ENCODE assay signal across 12 cellular contexts in the genomic region with DNA sequence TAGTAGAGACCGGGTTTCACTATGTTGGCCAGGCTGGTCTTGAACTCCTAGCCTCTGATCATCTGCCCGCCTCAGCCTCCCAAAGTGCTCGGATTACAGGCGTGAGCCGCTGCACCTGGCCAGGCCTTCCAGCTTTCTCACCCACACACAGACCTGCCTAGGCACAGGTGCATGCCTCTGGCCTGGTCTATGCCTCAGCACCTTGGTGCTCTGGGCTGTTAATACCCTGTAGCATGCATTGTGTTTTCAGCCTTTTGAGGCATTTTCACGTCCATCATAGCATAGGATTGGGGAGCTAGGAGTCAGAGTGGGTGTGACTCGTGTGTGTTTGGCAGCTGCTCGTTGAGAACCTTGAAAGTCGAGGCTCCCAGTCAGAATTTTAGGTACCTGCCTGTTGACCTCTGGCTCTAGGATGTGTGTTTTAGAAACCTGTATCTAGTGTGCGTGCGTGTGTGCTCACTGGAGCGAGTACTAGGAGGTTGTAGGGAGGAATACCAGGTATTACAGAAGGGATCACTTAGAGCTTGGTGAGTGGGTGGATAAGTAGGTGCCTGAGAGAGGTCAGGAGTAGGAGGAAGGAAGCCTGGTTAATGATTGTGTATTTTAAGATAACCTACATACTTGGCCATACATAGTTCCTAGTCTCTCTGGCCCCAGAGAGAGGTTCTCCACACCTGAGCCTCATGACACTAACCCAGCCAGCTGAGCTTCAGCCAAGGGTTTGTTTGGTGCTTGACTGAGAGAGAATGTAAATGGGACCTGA. TPM values are rescaled to one million over a fixed set of nuclear protein-coding genes. Genes with fewer than 3 reads are reported as not detected.
A peak's percentile ranks its signal among the peaks of the same experiment; 100 is the strongest.
DNase-seq lines count a peak whose midpoint lies in the region; ATAC-seq, FAIRE-seq and TF ChIP-seq lines count a peak whose summit lies in the region.
"Had no signal": no experiment of that assay in that cellular context is flagged by ENCODE, and none has a peak within 500 bp of the region (broad histone marks: within the 10 kb centered on the region; RNA-seq: fewer than 3 reads in every experiment).

No MANE protein-coding gene starts in this region.

- H3K4me2 ChIP-seq in OCI-LY7 (ENCODE audit: low read length) (peak overlapping the region; percentile 2; the same call in 1 of the 2 replicates), keratinocyte (ENCODE audit: control insufficient read depth, extremely low read depth, insufficient read depth, low read depth, low read length) (peak overlapping the region; percentile 44)
- H3K4me2 ChIP-seq: smooth muscle cell had no signal

- no peak for ATAC-seq in activated CD4-positive, alpha-beta T cell treated with anti-CD3 and anti-CD28 coated beads for 36 hours
- ATAC-seq in stimulated activated effector memory CD8-positive, alpha-beta T cell treated with anti-CD3 and anti-CD28 coated beads, Interleukin-12 subunit alpha, Interleukin-12 subunit beta, amount 100 ng/mL, for 72 hours, result peak; percentile 19
- ATAC-seq in HG02885 (IDR thresholded peaks at IDR 0.05; ENCODE audit: poor library complexity, unreplicated experiment) (no peak), HG03342 (IDR thresholded peaks at IDR 0.05; ENCODE audit: unreplicated experiment) (no peak)

- H2AFZ ChIP-seq in OCI-LY7 (ENCODE audit: low read length), result no peak overlapping the region
- H2AFZ ChIP-seq in keratinocyte (ENCODE audit: control insufficient read depth, low read length), result no peak overlapping the region

- peaks cover 73% of the 10 kb centered on the region for H3K4me1 Mint-ChIP-seq in activated CD4-positive, alpha-beta T cell treated with anti-CD3 and anti-CD28 coated beads for 36 hours
- H3K4me1 Mint-ChIP-seq in stimulated activated effector memory CD8-positive, alpha-beta T cell treated with anti-CD3 and anti-CD28 coated beads, Interleukin-12 subunit alpha, Interleukin-12 subunit beta, amount 100 ng/mL, for 72 hours, result peaks cover 77% of the 10 kb centered on the region

- no peak for FAIRE-seq in keratinocyte (lab: Jason Lieb, UNC)
- FAIRE-seq: H1 had no signal

- BruUV-seq in OCI-LY7 (replicated peaks; lab: Mats Ljungman, UMichigan), result no TSS peak

- intact Hi-C loops in activated CD4-positive, alpha-beta T cell treated with anti-CD3 and anti-CD28 coated beads for 36 hours (cut with DNase I, micrococcal nuclease), result no loop called here
- intact Hi-C loops in OCI-LY7 (cut with micrococcal nuclease; ENCODE audit: unreplicated experiment), result no loop called here

- no peaks in the 10 kb centered on the region for H3K9me2 ChIP-seq in OCI-LY7 (ENCODE audit: insufficient read depth, low read length)

- no peak overlapping the region for H3K9ac ChIP-seq in keratinocyte (ENCODE audit: control insufficient read depth, extremely low read depth, insufficient read depth, low read length)

- peaks cover 42% of the 10 kb centered on the region for H4K20me1 ChIP-seq in OCI-LY7 (ENCODE audit: insufficient read depth, low read length)
- peaks cover 48% of the 10 kb centered on the region for H4K20me1 ChIP-seq in keratinocyte (ENCODE audit: control insufficient read depth, extremely low read depth, insufficient read depth, low read length)

- POLR2A ChIA-PET in activated CD4-positive, alpha-beta T cell treated with anti-CD3 and anti-CD28 coated beads for 36 hours (lab: Charles Lee), result interaction anchor here (0.5 to 0.7 kb wide), 3 partner anchors 38 to 85 kb away, joined by 3 to 8 read pairs (median 4); no protein-coding TSS in a partner anchor
- POLR2A ChIA-PET in OCI-LY7 (lab: Charles Lee), result interaction anchor here (0.8 to 1.3 kb wide), 3 partner anchors 11 to 35 kb away, joined by 4 to 5 read pairs (median 5); no protein-coding TSS in a partner anchor

- TF ChIP-seq CTCF in OCI-LY7 (conservative IDR thresholded peaks at IDR 0.05; ENCODE audit: low read length) (no peak), keratinocyte (optimal IDR thresholded peaks at IDR 0.05 in 1 of 3, IDR thresholded peaks at IDR 0.05 in 1 of 3, conservative IDR thresholded peaks at IDR 0.05 in 1 of 3; ENCODE audit: extremely low read depth in 1 of 3, insufficient read depth in 2 of 3, low read length in 3 of 3) (no peak)

- H3K36me3 ChIP-seq in OCI-LY7 (ENCODE audit: insufficient read depth, low read length) (peaks cover 88% of the 10 kb centered on the region), keratinocyte (ENCODE audit: control insufficient read depth in 2 of 2, extremely low read depth in 1 of 2, insufficient read depth in 2 of 2, low read length in 2 of 2) (peaks cover 9 to 30% of the 10 kb centered on the region in 2 experiments)

- H3K27ac Mint-ChIP-seq in activated CD4-positive, alpha-beta T cell treated with anti-CD3 and anti-CD28 coated beads for 36 hours, result peak overlapping the region; percentile 15
- peak overlapping the region; percentile 11 for H3K27ac Mint-ChIP-seq in stimulated activated effector memory CD8-positive, alpha-beta T cell treated with anti-CD3 and anti-CD28 coated beads, Interleukin-12 subunit alpha, Interleukin-12 subunit beta, amount 100 ng/mL, for 72 hours

- no peaks in the 10 kb centered on the region for H3K27me3 ChIP-seq in keratinocyte (ENCODE audit: control insufficient read depth, extremely low read depth, insufficient read depth, low read length)

- H3K36me3 Mint-ChIP-seq in activated CD4-positive, alpha-beta T cell treated with anti-CD3 and anti-CD28 coated beads for 36 hours (ENCODE audit: low read depth), result peaks cover 53% of the 10 kb centered on the region
- H3K36me3 Mint-ChIP-seq in stimulated activated effector memory CD8-positive, alpha-beta T cell treated with anti-CD3 and anti-CD28 coated beads, Interleukin-12 subunit alpha, Interleukin-12 subunit beta, amount 100 ng/mL, for 72 hours, result peaks cover 98% of the 10 kb centered on the region

- H3K9me3 ChIP-seq in OCI-LY7 (ENCODE audit: low read length), result no peaks in the 10 kb centered on the region
- no peaks in the 10 kb centered on the region for H3K9me3 ChIP-seq in keratinocyte (ENCODE audit: control insufficient read depth, low read depth, low read length)

- H3K4me1 ChIP-seq in OCI-LY7 (ENCODE audit: insufficient read depth, low read length, poor library complexity, severe bottlenecking) (peaks cover 7% of the 10 kb centered on the region), keratinocyte (ENCODE audit: control insufficient read depth, extremely low read depth, insufficient read depth, low read length) (peaks cover 20% of the 10 kb centered on the region)

- dilution Hi-C loops in keratinocyte (cut with MboI; ENCODE audit: extremely low pct_ligation_motif_present, low sequenced_read_pairs), result no loop called here

- H3K27me3 Mint-ChIP-seq in activated CD4-positive, alpha-beta T cell treated with anti-CD3 and anti-CD28 coated beads for 36 hours, result no peaks in the 10 kb centered on the region

- H3K79me2 ChIP-seq in OCI-LY7 (ENCODE audit: insufficient read depth, low read depth, low read length) (peaks cover 100% of the 10 kb centered on the region), keratinocyte (ENCODE audit: control insufficient read depth, insufficient read depth, low read length) (peaks cover 94% of the 10 kb centered on the region)

- H3K4me3 Mint-ChIP-seq in activated CD4-positive, alpha-beta T cell treated with anti-CD3 and anti-CD28 coated beads for 36 hours, result no peak overlapping the region
- H3K4me3 Mint-ChIP-seq in stimulated activated effector memory CD8-positive, alpha-beta T cell treated with anti-CD3 and anti-CD28 coated beads, Interleukin-12 subunit alpha, Interleukin-12 subunit beta, amount 100 ng/mL, for 72 hours, result peak overlapping the region; percentile 51

- H3K9me3 Mint-ChIP-seq in activated CD4-positive, alpha-beta T cell treated with anti-CD3 and anti-CD28 coated beads for 36 hours (ENCODE audit: low read depth), result no peaks in the 10 kb centered on the region
- no peaks in the 10 kb centered on the region for H3K9me3 Mint-ChIP-seq in stimulated activated effector memory CD8-positive, alpha-beta T cell treated with anti-CD3 and anti-CD28 coated beads, Interleukin-12 subunit alpha, Interleukin-12 subunit beta, amount 100 ng/mL, for 72 hours

- no peak overlapping the region for H3K27ac ChIP-seq in OCI-LY7 (ENCODE audit: low read depth, low read length, poor library complexity, severe bottlenecking)
- peak overlapping the region; percentile 2 for H3K27ac ChIP-seq in keratinocyte (ENCODE audit: control insufficient read depth, insufficient read depth, low read length)

- CTCF ChIA-PET in activated CD4-positive, alpha-beta T cell treated with anti-CD3 and anti-CD28 coated beads for 36 hours (lab: Charles Lee), result interaction anchor here (0.8 to 1.2 kb wide), 5 partner anchors 8 to 53 kb away, joined by 3 to 4 read pairs (median 4); no protein-coding TSS in a partner anchor
- CTCF ChIA-PET in OCI-LY7 (lab: Charles Lee; ENCODE audit: unreplicated experiment), result no interaction called here

- H3K4me3 ChIP-seq in OCI-LY7 (ENCODE audit: low read depth, low read length, poor library complexity, severe bottlenecking), result no peak overlapping the region
- peak overlapping the region in 1 of 3 experiments; percentile 1 for H3K4me3 ChIP-seq in keratinocyte (ENCODE audit: control insufficient read depth in 2 of 3, extremely low read depth in 1 of 3, insufficient read depth in 2 of 3, low read depth in 1 of 3, low read length in 3 of 3)
- H3K4me3 ChIP-seq: smooth muscle cell had no signal

- H3K9me1 ChIP-seq in keratinocyte (ENCODE audit: control insufficient read depth, extremely low read depth, insufficient read depth, low read length), result peaks cover 4% of the 10 kb centered on the region

- no peak for DNase-seq in activated CD4-positive, alpha-beta T cell treated with anti-CD3 and anti-CD28 coated beads for 36 hours
- no peak for DNase-seq in activated CD4-positive, alpha-beta T cell treated with anti-CD3 and anti-CD28 coated beads, Interleukin-2, amount 50 U/mL, for 48 hours
- DNase-seq in OCI-LY7 (ENCODE audit: low spot score), result no peak
- no peak for DNase-seq in keratinocyte (ENCODE audit: low read depth, low spot score)
- no peak for DNase-seq in stimulated activated effector memory CD8-positive, alpha-beta T cell treated with anti-CD3 and anti-CD28 coated beads, Interleukin-12 subunit alpha, Interleukin-12 subunit beta, amount 100 ng/mL, for 72 hours (ENCODE audit: low spot score in 2 of 2)
- no peak for DNase-seq in stimulated activated CD4-positive, alpha-beta T cell treated with anti-CD3 and anti-CD28 coated beads, Interleukin-4, amount 100 ng/mL, for 24 hours
- DNase-seq: central memory CD4-positive, alpha-beta T cell; NCI-H774 had no signal

RNA-seq across cellular contexts. Expression of a gene that starts 20.0 kb away (rescaled TPM):
- 10 to 100 TPM; 80.8 to 92.0 TPM for total RNA-seq in activated CD4-positive, alpha-beta T cell treated with anti-CD3 and anti-CD28 coated beads for 36 hours
- 47.5 and 57.7 TPM in 2 replicates for total RNA-seq in OCI-LY7 (2014; rRNA removed; shearing (Covaris generic))
- total RNA-seq in OCI-LY7 (2022), result 70.9 and 73.4 TPM in 2 replicates
- 25.0 to 33.4 TPM (median 32.1 TPM) in 3 replicates for polyA plus RNA-seq in keratinocyte
- 20.1 TPM for polyA plus RNA-seq in keratinocyte (2011; ENCODE audit: low read depth)
- 25.7 and 32.5 TPM in 2 replicates for polyA plus RNA-seq in keratinocyte (2011; cell fraction: cytosol; rRNA removed)
- 45.7 and 47.1 TPM in 2 replicates for polyA plus RNA-seq in keratinocyte (2011; cell fraction: nucleus; rRNA removed)
- polyA plus RNA-seq in keratinocyte (2012; ENCODE audit: low replicate concordance), result 38.4 and 43.5 TPM in 2 replicates
- 38.7 to 48.3 TPM (median 46.5 TPM) in 3 replicates for polyA minus RNA-seq in keratinocyte
- polyA minus RNA-seq in keratinocyte (2011; cell fraction: cytosol; rRNA and poly(A)+ RNA removed), result 36.8 TPM
- polyA minus RNA-seq in keratinocyte (2011; cell fraction: nucleus; rRNA and poly(A)+ RNA removed), result 26.8 and 44.1 TPM in 2 replicates

RNA-seq across cellular contexts. Expression of a gene that starts 29.8 kb away (rescaled TPM):
- total RNA-seq in activated CD4-positive, alpha-beta T cell treated with anti-CD3 and anti-CD28 coated beads for 36 hours, result under 1 TPM in 1 of 2 experiments, not detected in 1; 0.21 TPM
- 0.47 TPM in 1 of 2 replicates, not detected in the other for total RNA-seq in OCI-LY7 (2014; rRNA removed; shearing (Covaris generic))
- not detected in 2 replicates for total RNA-seq in OCI-LY7 (2022)
- 0.56 to 1.1 TPM (median 0.59 TPM) in 3 replicates for polyA plus RNA-seq in keratinocyte
- polyA plus RNA-seq in keratinocyte (2011; ENCODE audit: low read depth), result 0.36 TPM
- polyA plus RNA-seq in keratinocyte (2011; cell fraction: cytosol; rRNA removed), result 0.39 and 1.1 TPM in 2 replicates
- 3.4 and 5.3 TPM in 2 replicates for polyA plus RNA-seq in keratinocyte (2011; cell fraction: nucleus; rRNA removed)
- 0.62 and 0.69 TPM in 2 replicates for polyA plus RNA-seq in keratinocyte (2012; ENCODE audit: low replicate concordance)
- polyA minus RNA-seq in keratinocyte, result 0.29 to 0.30 TPM in 2 of 3 replicates, not detected in the other
- 1.7 TPM for polyA minus RNA-seq in keratinocyte (2011; cell fraction: cytosol; rRNA and poly(A)+ RNA removed)
- 1.2 and 1.4 TPM in 2 replicates for polyA minus RNA-seq in keratinocyte (2011; cell fraction: nucleus; rRNA and poly(A)+ RNA removed)
- polyA plus RNA-seq: smooth muscle cell had no signal

RNA-seq across cellular contexts. Expression of a gene that starts 44.9 kb away (rescaled TPM):
- total RNA-seq in activated CD4-positive, alpha-beta T cell treated with anti-CD3 and anti-CD28 coated beads for 36 hours, result 10 to 100 TPM; 31.9 to 40.5 TPM
- 46.8 and 48.3 TPM in 2 replicates for total RNA-seq in OCI-LY7 (2014; rRNA removed; shearing (Covaris generic))
- total RNA-seq in OCI-LY7 (2022), result 54.9 and 61.8 TPM in 2 replicates
- 36.3 to 41.6 TPM (median 37.0 TPM) in 3 replicates for polyA plus RNA-seq in keratinocyte
- polyA plus RNA-seq in keratinocyte (2011; ENCODE audit: low read depth), result 62.8 TPM
- polyA plus RNA-seq in keratinocyte (2011; cell fraction: cytosol; rRNA removed), result 16.8 and 24.3 TPM in 2 replicates
- 197 and 198 TPM in 2 replicates for polyA plus RNA-seq in keratinocyte (2011; cell fraction: nucleus; rRNA removed)
- polyA plus RNA-seq in keratinocyte (2012; ENCODE audit: low replicate concordance), result 21.9 and 28.0 TPM in 2 replicates
- polyA minus RNA-seq in keratinocyte, result 41.7 to 114 TPM (median 62.4 TPM) in 3 replicates
- 21.5 TPM for polyA minus RNA-seq in keratinocyte (2011; cell fraction: cytosol; rRNA and poly(A)+ RNA removed)
- 54.1 and 60.0 TPM in 2 replicates for polyA minus RNA-seq in keratinocyte (2011; cell fraction: nucleus; rRNA and poly(A)+ RNA removed)
